In the genomic region with DNA sequence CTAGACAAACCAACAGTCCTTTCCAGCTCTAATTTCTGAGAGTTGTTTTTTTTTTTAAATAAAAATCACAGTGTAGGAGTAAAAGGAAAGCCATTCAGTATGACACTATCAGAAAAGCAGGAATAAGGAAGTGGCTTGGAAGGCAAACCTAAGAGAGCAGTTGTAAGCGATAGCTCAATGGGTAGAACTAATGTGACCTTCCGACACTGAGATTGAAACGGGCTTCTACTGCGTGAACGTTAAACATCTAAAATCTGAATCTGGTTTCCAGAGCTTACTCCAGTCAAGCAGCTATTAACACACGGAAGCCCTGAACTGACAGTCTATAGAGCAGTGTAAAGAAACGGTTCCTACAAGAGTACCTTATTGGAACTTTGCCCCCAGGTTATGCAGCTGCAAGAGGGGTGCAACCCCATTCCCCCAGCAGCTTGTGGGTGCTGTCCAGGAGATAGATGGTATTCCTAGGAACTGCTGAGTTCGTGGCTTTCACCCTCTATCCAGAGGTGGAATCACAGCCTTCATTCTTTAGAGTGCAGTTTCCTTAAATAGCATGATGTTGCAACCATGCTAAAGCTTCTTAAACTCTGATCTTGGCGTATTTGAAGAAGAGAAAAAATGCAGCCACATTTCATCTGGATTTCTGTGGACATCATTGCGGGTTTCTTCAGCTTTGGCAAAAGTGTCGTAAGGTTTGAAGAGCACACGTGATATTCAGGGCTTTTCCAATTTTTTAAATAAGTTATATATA, we compare ENCODE assay signal across 7 cellular contexts. TPM values are rescaled to one million over a fixed set of nuclear protein-coding genes. Genes with fewer than 3 reads are reported as not detected.
DNase-seq lines count a peak whose midpoint lies in the region; ATAC-seq and TF ChIP-seq lines count a peak whose summit lies in the region.

No MANE protein-coding gene starts in this region.

- CTCF ChIA-PET in activated CD8-positive, alpha-beta T cell treated with anti-CD3 and anti-CD28 coated beads, Interleukin-2, amount 10 ng/mL, durations not matched to agents 7 days and 5 days (lab: Charles Lee), result interaction anchor here (0.6 to 5.8 kb wide), 20 partner anchors 8 to 470 kb away, joined by 3 to 75 read pairs (median 4); no protein-coding TSS in a partner anchor

- no peaks in the 10 kb centered on the region for H3K27me3 Mint-ChIP-seq in activated CD8-positive, alpha-beta T cell treated with anti-CD3 and anti-CD28 coated beads, Interleukin-2, amount 10 ng/mL, durations not matched to agents 7 days and 5 days (ENCODE audit: low read depth)

- H3K4me3 Mint-ChIP-seq in activated CD8-positive, alpha-beta T cell treated with anti-CD3 and anti-CD28 coated beads, Interleukin-2, amount 10 ng/mL, durations not matched to agents 7 days and 5 days, result peak overlapping the region; percentile 82
- H3K4me3 Mint-ChIP-seq in stimulated activated effector memory CD8-positive, alpha-beta T cell treated with anti-CD3 and anti-CD28 coated beads, Interleukin-12 subunit alpha, Interleukin-12 subunit beta, amount 100 ng/mL, for 72 hours, result peak overlapping the region; percentile 95

- H3K27me3 ChIP-seq in GM06990 (replicated peaks; ENCODE audit: control insufficient read depth, insufficient read depth, low read length) (no peaks in the 10 kb centered on the region), iPS-20b (ENCODE audit: insufficient read depth, low read length) (no peaks in the 10 kb centered on the region)

- H3K4me1 ChIP-seq in iPS-20b (ENCODE audit: insufficient read depth, low read length), result peaks cover 37% of the 10 kb centered on the region

- peaks cover 39% of the 10 kb centered on the region for H3K4me1 Mint-ChIP-seq in activated CD8-positive, alpha-beta T cell treated with anti-CD3 and anti-CD28 coated beads, Interleukin-2, amount 10 ng/mL, durations not matched to agents 7 days and 5 days (ENCODE audit: low read depth)
- peaks cover 30% of the 10 kb centered on the region for H3K4me1 Mint-ChIP-seq in stimulated activated effector memory CD8-positive, alpha-beta T cell treated with anti-CD3 and anti-CD28 coated beads, Interleukin-12 subunit alpha, Interleukin-12 subunit beta, amount 100 ng/mL, for 72 hours

- H3K36me3 Mint-ChIP-seq in activated CD8-positive, alpha-beta T cell treated with anti-CD3 and anti-CD28 coated beads, Interleukin-2, amount 10 ng/mL, durations not matched to agents 7 days and 5 days (ENCODE audit: low read depth), result peaks cover 4% of the 10 kb centered on the region
- peaks cover 30% of the 10 kb centered on the region for H3K36me3 Mint-ChIP-seq in stimulated activated effector memory CD8-positive, alpha-beta T cell treated with anti-CD3 and anti-CD28 coated beads, Interleukin-12 subunit alpha, Interleukin-12 subunit beta, amount 100 ng/mL, for 72 hours

- peak overlapping the region; percentile 28; the same call in 1 of the 2 replicates for H3K9ac ChIP-seq in iPS-20b (ENCODE audit: low read depth, low read length)

- POLR2A ChIA-PET in activated CD8-positive, alpha-beta T cell treated with anti-CD3 and anti-CD28 coated beads, Interleukin-2, amount 10 ng/mL, durations not matched to agents 7 days and 5 days (lab: Charles Lee), result interaction anchor here (0.5 to 6.1 kb wide), 12 partner anchors 9 to 470 kb away, joined by 3 to 153 read pairs (median 32); no protein-coding TSS in a partner anchor

- peak overlapping the region; percentile 96 for H3K27ac Mint-ChIP-seq in activated CD8-positive, alpha-beta T cell treated with anti-CD3 and anti-CD28 coated beads, Interleukin-2, amount 10 ng/mL, durations not matched to agents 7 days and 5 days
- H3K27ac Mint-ChIP-seq in stimulated activated effector memory CD8-positive, alpha-beta T cell treated with anti-CD3 and anti-CD28 coated beads, Interleukin-12 subunit alpha, Interleukin-12 subunit beta, amount 100 ng/mL, for 72 hours, result peak overlapping the region; percentile 99

- no peak for TF ChIP-seq CTCF in GM06990 (IDR thresholded peaks at IDR 0.05; ENCODE audit: insufficient read depth, low read length, poor library complexity, severe bottlenecking)

- no peaks in the 10 kb centered on the region for H3K9me3 ChIP-seq in iPS-20b (ENCODE audit: insufficient read depth, low read depth, low read length)

- peak overlapping the region; percentile 22 for H3K4me3 ChIP-seq in GM06990 (replicated peaks; ENCODE audit: low read depth, low read length)
- no peak overlapping the region for H3K4me3 ChIP-seq in iPS-20b (ENCODE audit: low read length)

- DNase-seq in GM06990 (ENCODE audit: extremely low read depth, insufficient read length) (no peak), NCI-H1417 treated with DMSO at 0.1 percent for 48 hours (lab: John Stamatoyannopoulos, UW) (peak; percentile 74)
- DNase-seq in activated CD8-positive, alpha-beta T cell treated with anti-CD3 and anti-CD28 coated beads, Interleukin-2, amount 10 ng/mL, durations not matched to agents 7 days and 5 days, result no peak
- DNase-seq in stimulated activated effector memory CD8-positive, alpha-beta T cell treated with anti-CD3 and anti-CD28 coated beads, Interleukin-12 subunit alpha, Interleukin-12 subunit beta, amount 100 ng/mL, for 72 hours (ENCODE audit: low spot score in 2 of 2), result no peak

- ATAC-seq in activated CD8-positive, alpha-beta T cell treated with anti-CD3 and anti-CD28 coated beads, Interleukin-2, amount 10 ng/mL, durations not matched to agents 7 days and 5 days, result no peak
- no peak for ATAC-seq in stimulated activated effector memory CD8-positive, alpha-beta T cell treated with anti-CD3 and anti-CD28 coated beads, Interleukin-12 subunit alpha, Interleukin-12 subunit beta, amount 100 ng/mL, for 72 hours
- ATAC-seq in HG03565 (IDR thresholded peaks at IDR 0.05; ENCODE audit: unreplicated experiment), result no peak
- no peak for ATAC-seq in HG03378 (IDR thresholded peaks at IDR 0.05; ENCODE audit: unreplicated experiment)

- no peaks in the 10 kb centered on the region for H3K9me3 Mint-ChIP-seq in activated CD8-positive, alpha-beta T cell treated with anti-CD3 and anti-CD28 coated beads, Interleukin-2, amount 10 ng/mL, durations not matched to agents 7 days and 5 days (ENCODE audit: insufficient read depth)
- H3K9me3 Mint-ChIP-seq in stimulated activated effector memory CD8-positive, alpha-beta T cell treated with anti-CD3 and anti-CD28 coated beads, Interleukin-12 subunit alpha, Interleukin-12 subunit beta, amount 100 ng/mL, for 72 hours, result no peaks in the 10 kb centered on the region

- no peak overlapping the region for H3K27ac ChIP-seq in iPS-20b (ENCODE audit: low read length)

- H3K36me3 ChIP-seq in GM06990 (ENCODE audit: control insufficient read depth, insufficient read depth, low read length), result no peaks in the 10 kb centered on the region
- H3K36me3 ChIP-seq in iPS-20b (ENCODE audit: insufficient read depth, low read depth, low read length), result no peaks in the 10 kb centered on the region

RNA-seq across cellular contexts. Expression of a gene that starts 3.3 kb away (rescaled TPM):
- total RNA-seq in activated CD8-positive, alpha-beta T cell treated with anti-CD3 and anti-CD28 coated beads, Interleukin-2, amount 10 ng/mL, durations not matched to agents 7 days and 5 days, result 10 to 100 TPM; 71.5 to 72.0 TPM
